ENCODE assay signal across 9 cellular contexts in genomic region chr6:107866606-107867301, GRCh38. TPM values are rescaled to one million over a fixed set of nuclear protein-coding genes. Genes with fewer than 3 reads are reported as not detected.
DNase-seq lines count a peak whose midpoint lies in the region; ATAC-seq and TF ChIP-seq lines count a peak whose summit lies in the region.
"Had no signal": no experiment of that assay in that cellular context is flagged by ENCODE, and none has a peak within 500 bp of the region (broad histone marks: within the 10 kb centered on the region; RNA-seq: fewer than 3 reads in every experiment).

No MANE protein-coding gene starts in this region.

- H3K27ac ChIP-seq in 22Rv1: no peak overlapping the region
- H3K27ac ChIP-seq: gastrocnemius medialis had no signal

- peak; percentile 79 for TF ChIP-seq CTCF in 22Rv1 (IDR thresholded peaks at IDR 0.05)

- DNase-seq in DMS114 treated with DMSO at 0.1 percent for 48 hours (lab: John Stamatoyannopoulos, UW; ENCODE audit: unreplicated experiment) (peak; percentile 25), NCI-H1105 treated with DMSO at 0.1 percent for 48 hours (lab: John Stamatoyannopoulos, UW) (peak; percentile 9), kidney glomerular epithelial cell (lab: John Stamatoyannopoulos, UW) (peak; percentile 20), HPDE6-E6E7 (ENCODE audit: extremely low spot score) (no peak), retina (no peak)
- DNase-seq in activated naive CD8-positive, alpha-beta T cell treated with anti-CD3 and anti-CD28 coated beads, Interleukin-2, amount 10 ng/mL, durations not matched to agents 7 days and 5 days: no peak
- DNase-seq: gastrocnemius medialis had no signal

- H3K36me3 Mint-ChIP-seq in activated naive CD8-positive, alpha-beta T cell treated with anti-CD3 and anti-CD28 coated beads, Interleukin-2, amount 10 ng/mL, durations not matched to agents 7 days and 5 days: peaks cover 6% of the 10 kb centered on the region

- no peaks in the 10 kb centered on the region for H3K9me3 Mint-ChIP-seq in activated naive CD8-positive, alpha-beta T cell treated with anti-CD3 and anti-CD28 coated beads, Interleukin-2, amount 10 ng/mL, durations not matched to agents 7 days and 5 days

- peak overlapping the region; percentile 36 for H3K4me3 Mint-ChIP-seq in activated naive CD8-positive, alpha-beta T cell treated with anti-CD3 and anti-CD28 coated beads, Interleukin-2, amount 10 ng/mL, durations not matched to agents 7 days and 5 days

- no peak overlapping the region for H3K27ac Mint-ChIP-seq in activated naive CD8-positive, alpha-beta T cell treated with anti-CD3 and anti-CD28 coated beads, Interleukin-2, amount 10 ng/mL, durations not matched to agents 7 days and 5 days

- POLR2A ChIA-PET in activated naive CD8-positive, alpha-beta T cell treated with anti-CD3 and anti-CD28 coated beads, Interleukin-2, amount 10 ng/mL, durations not matched to agents 7 days and 5 days (lab: Charles Lee): interaction anchor here (1.5 to 1.6 kb wide), 2 partner anchors 43 to 191 kb away, joined by 3 to 5 read pairs; partner anchors contain the start of gene SCML4

- peaks cover 7% of the 10 kb centered on the region for H3K4me1 Mint-ChIP-seq in activated naive CD8-positive, alpha-beta T cell treated with anti-CD3 and anti-CD28 coated beads, Interleukin-2, amount 10 ng/mL, durations not matched to agents 7 days and 5 days

- peaks cover 3% of the 10 kb centered on the region for H3K27me3 Mint-ChIP-seq in activated naive CD8-positive, alpha-beta T cell treated with anti-CD3 and anti-CD28 coated beads, Interleukin-2, amount 10 ng/mL, durations not matched to agents 7 days and 5 days

- ATAC-seq in activated naive CD8-positive, alpha-beta T cell treated with anti-CD3 and anti-CD28 coated beads, Interleukin-2, amount 10 ng/mL, durations not matched to agents 7 days and 5 days (ENCODE audit: low read depth): peak; percentile 70
- ATAC-seq in HG03280 (IDR thresholded peaks at IDR 0.05; ENCODE audit: unreplicated experiment): no peak

RNA-seq across cellular contexts. Expression of gene SCML4, which starts 42.6 kb away (rescaled TPM):
- total RNA-seq in activated naive CD8-positive, alpha-beta T cell treated with anti-CD3 and anti-CD28 coated beads, Interleukin-2, amount 10 ng/mL, durations not matched to agents 7 days and 5 days: 10 to 100 TPM; 62.6 to 68.7 TPM

Comparison
In these comparisons a context has a peak if more than half of its experiments do, and no peak if none do; other contexts are left out.
1. DNase-seq: peak in DMS114 treated with DMSO at 0.1 percent for 48 hours (single experiment), NCI-H1105 treated with DMSO at 0.1 percent for 48 hours (single experiment) and kidney glomerular epithelial cell (single experiment); none in activated naive CD8-positive, alpha-beta T cell treated with anti-CD3 and anti-CD28 coated beads, Interleukin-2, amount 10 ng/mL, durations not matched to agents 7 days and 5 days (single experiment), HPDE6-E6E7 (single experiment) and retina (single experiment).